ENCODE assay signal across 8 cellular contexts in genomic region chr9:93950619-93951601, GRCh38.
DNase-seq lines count a peak whose midpoint lies in the region; ATAC-seq lines count a peak whose summit lies in the region.

No MANE protein-coding gene starts in this region.

- no peak for DNase-seq in effector memory CD4-positive, alpha-beta T cell
- DNase-seq in cerebellar nuclear complex (lab: John Stamatoyannopoulos, UW), result no peak
- no peak for DNase-seq in activated gamma-delta T cell treated with Interleukin-2 at 50 U/mL for 16 hours
- DNase-seq in RKO (ENCODE audit: low spot score), result no peak

- H3K9me3 ChIP-seq in HUES48 (ENCODE audit: control insufficient read depth, insufficient read depth, low read length) (no peaks in the 10 kb centered on the region), muscle layer of duodenum (ENCODE audit: control insufficient read depth in 1 of 2, low read length in 2 of 2) (peaks cover 0 to 3% of the 10 kb centered on the region in 2 donors)
- no peaks in the 10 kb centered on the region for H3K9me3 ChIP-seq in effector memory CD4-positive, alpha-beta T cell (ENCODE audit: control insufficient read depth, low read length)

- no peaks in the 10 kb centered on the region for H3K36me3 ChIP-seq in ACC112 (ENCODE audit: insufficient read depth, low read length)
- H3K36me3 ChIP-seq in HUES48 (ENCODE audit: control insufficient read depth, insufficient read depth, low read length), result no peaks in the 10 kb centered on the region
- no peaks in the 10 kb centered on the region for H3K36me3 ChIP-seq in effector memory CD4-positive, alpha-beta T cell (ENCODE audit: control insufficient read depth, insufficient read depth, low read length)
- H3K36me3 ChIP-seq in muscle layer of duodenum (ENCODE audit: control insufficient read depth in 1 of 2, insufficient read depth in 2 of 2, low read length in 2 of 2), result no peaks in the 10 kb centered on the region

- no peak for ATAC-seq in GM18909 (IDR thresholded peaks at IDR 0.05; ENCODE audit: poor library complexity, unreplicated experiment)

- H3K4me1 ChIP-seq in ACC112 (ENCODE audit: control insufficient read depth, insufficient read depth, low read length, unreplicated experiment), result no peaks in the 10 kb centered on the region
- H3K4me1 ChIP-seq in HUES48 (ENCODE audit: control insufficient read depth, insufficient read depth, low read length), result peaks cover 53% of the 10 kb centered on the region
- H3K4me1 ChIP-seq in effector memory CD4-positive, alpha-beta T cell (ENCODE audit: control insufficient read depth, insufficient read depth, low read length, poor library complexity, severe bottlenecking), result peaks cover 50% of the 10 kb centered on the region
- peaks cover 0 to 69% of the 10 kb centered on the region in 2 donors for H3K4me1 ChIP-seq in muscle layer of duodenum (ENCODE audit: control insufficient read depth in 1 of 2, insufficient read depth in 2 of 2, low read length in 2 of 2)

- H3K9ac ChIP-seq in HUES48 (ENCODE audit: low read depth, low read length), result no peak overlapping the region

- H3K27ac ChIP-seq in ACC112 (ENCODE audit: low read depth, low read length) (no peak overlapping the region), HUES48 (ENCODE audit: low read depth, low read length) (no peak overlapping the region), muscle layer of duodenum (ENCODE audit: low read length) (no peak overlapping the region)
- no peak overlapping the region for H3K27ac ChIP-seq in effector memory CD4-positive, alpha-beta T cell (ENCODE audit: insufficient read depth, low read length, poor library complexity, severe bottlenecking)

- peaks cover 75% of the 10 kb centered on the region for H3K27me3 ChIP-seq in ACC112 (ENCODE audit: insufficient read depth, low read length)
- peaks cover 97% of the 10 kb centered on the region for H3K27me3 ChIP-seq in HUES48 (ENCODE audit: control insufficient read depth, insufficient read depth, low read length)
- peaks cover 79% of the 10 kb centered on the region for H3K27me3 ChIP-seq in effector memory CD4-positive, alpha-beta T cell (replicated peaks; ENCODE audit: control insufficient read depth, insufficient read depth, low read length, poor library complexity, severe bottlenecking)
- peaks cover 86% of the 10 kb centered on the region for H3K27me3 ChIP-seq in muscle layer of duodenum (ENCODE audit: low read depth, low read length)

- no peak overlapping the region for H2AFZ ChIP-seq in ACC112 (ENCODE audit: low read length, unreplicated experiment)

- H3K4me3 ChIP-seq in ACC112 (ENCODE audit: low read depth, low read length) (peak overlapping the region; percentile 59; the same call in 1 of the 2 replicates), HUES48 (ENCODE audit: low read depth, low read length) (peak overlapping the region; percentile 52), muscle layer of duodenum (ENCODE audit: low read depth in 1 of 2, low read length in 2 of 2) (peak overlapping the region; percentile 51 to 75)
- peak overlapping the region; percentile 66 for H3K4me3 ChIP-seq in effector memory CD4-positive, alpha-beta T cell (ENCODE audit: insufficient read depth, low read depth, low read length, poor library complexity, severe bottlenecking)

- H3K79me2 ChIP-seq in ACC112 (ENCODE audit: control insufficient read depth, insufficient read depth, low read length, unreplicated experiment), result no peaks in the 10 kb centered on the region
